In genomic region chr2:232418466-232419244, GRCh38 we compare ENCODE assay signal across 1 cellular context.
TF ChIP-seq lines count a peak whose summit lies in the region.

No MANE protein-coding gene starts in this region.

TF ChIP-seq in WTC11, 78 proteins besides CTCF, POLR2A, EP300 and RAD21 (continued from another document):
- TF ChIP-seq, protein P1, sequence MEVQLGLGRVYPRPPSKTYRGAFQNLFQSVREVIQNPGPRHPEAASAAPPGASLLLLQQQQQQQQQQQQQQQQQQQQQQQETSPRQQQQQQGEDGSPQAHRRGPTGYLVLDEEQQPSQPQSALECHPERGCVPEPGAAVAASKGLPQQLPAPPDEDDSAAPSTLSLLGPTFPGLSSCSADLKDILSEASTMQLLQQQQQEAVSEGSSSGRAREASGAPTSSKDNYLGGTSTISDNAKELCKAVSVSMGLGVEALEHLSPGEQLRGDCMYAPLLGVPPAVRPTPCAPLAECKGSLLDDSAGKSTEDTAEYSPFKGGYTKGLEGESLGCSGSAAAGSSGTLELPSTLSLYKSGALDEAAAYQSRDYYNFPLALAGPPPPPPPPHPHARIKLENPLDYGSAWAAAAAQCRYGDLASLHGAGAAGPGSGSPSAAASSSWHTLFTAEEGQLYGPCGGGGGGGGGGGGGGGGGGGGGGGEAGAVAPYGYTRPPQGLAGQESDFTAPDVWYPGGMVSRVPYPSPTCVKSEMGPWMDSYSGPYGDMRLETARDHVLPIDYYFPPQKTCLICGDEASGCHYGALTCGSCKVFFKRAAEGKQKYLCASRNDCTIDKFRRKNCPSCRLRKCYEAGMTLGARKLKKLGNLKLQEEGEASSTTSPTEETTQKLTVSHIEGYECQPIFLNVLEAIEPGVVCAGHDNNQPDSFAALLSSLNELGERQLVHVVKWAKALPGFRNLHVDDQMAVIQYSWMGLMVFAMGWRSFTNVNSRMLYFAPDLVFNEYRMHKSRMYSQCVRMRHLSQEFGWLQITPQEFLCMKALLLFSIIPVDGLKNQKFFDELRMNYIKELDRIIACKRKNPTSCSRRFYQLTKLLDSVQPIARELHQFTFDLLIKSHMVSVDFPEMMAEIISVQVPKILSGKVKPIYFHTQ (CRISPR knock-in tag; IDR thresholded peaks at IDR 0.05) = no peak
- TF ChIP-seq RELA (CRISPR knock-in tag; IDR thresholded peaks at IDR 0.05; ENCODE audit: borderline replicate concordance) = no peak
